ENCODE assay signal across 26 cellular contexts in genomic region chr3:58540176-58540863, GRCh38. TPM values are rescaled to one million over a fixed set of nuclear protein-coding genes. Genes with fewer than 3 reads are reported as not detected.
DNase-seq lines count a peak whose midpoint lies in the region; ATAC-seq and TF ChIP-seq lines count a peak whose summit lies in the region.
"Had no signal": no experiment of that assay in that cellular context is flagged by ENCODE, and none has a peak within 500 bp of the region (broad histone marks: within the 10 kb centered on the region; RNA-seq: fewer than 3 reads in every experiment).

No MANE protein-coding gene starts in this region.

- no peak overlapping the region for H3K27ac ChIP-seq in right atrium auricular region
- no peak overlapping the region for H3K27ac ChIP-seq in colonic mucosa
- H3K27ac ChIP-seq: KMS-11 had no signal

- H3K9ac ChIP-seq in colonic mucosa (ENCODE audit: low read depth in 2 of 2, low read length in 2 of 2), result no peak overlapping the region
- H3K9ac ChIP-seq: KMS-11 had no signal

- peaks cover 0 to 27% of the 10 kb centered on the region in 2 donors for H3K4me1 ChIP-seq in right atrium auricular region
- H3K4me1 ChIP-seq in colonic mucosa, result peaks cover 22% of the 10 kb centered on the region

- no peaks in the 10 kb centered on the region for H3K36me3 ChIP-seq in right atrium auricular region
- H3K36me3 ChIP-seq in colonic mucosa, result no peaks in the 10 kb centered on the region

- intact Hi-C loops in left ventricle myocardium superior (cut with micrococcal nuclease) (no loop called here), colonic mucosa (cut with DNase I) (no loop called here)

- DNase-seq in right atrium auricular region (ENCODE audit: low spot score) (peak; percentile 18), left ventricle myocardium superior (no peak), colonic mucosa (peak; percentile 13), mesenteric fat pad (ENCODE audit: low spot score) (peak; percentile 41), COLO829 (ENCODE audit: low spot score) (no peak)
- DNase-seq in activated naive CD8-positive, alpha-beta T cell treated with anti-CD3 and anti-CD28 coated beads for 36 hours, result no peak
- DNase-seq: C1 segment of cervical spinal cord; Caco-2; CD4-positive, alpha-beta memory T cell; DMS 273 treated with DMSO at 0.1 percent for 48 hours; DMS79 treated with DMSO at 0.1 percent for 48 hours; GF-D8; H7; NCI-H1048; NCI-H1417; NCI-H1694; NCI-H2029 treated with DMSO at 0.1 percent for 48 hours; NCI-H446 treated with DMSO at 0.1 percent for 48 hours; NCI-H526; NCI-H82; NK-92 treated with Interleukin-12 subunit alpha and Interleukin-12 subunit beta, amount 100 ng/mL, for 24 hours; PC-3 had no signal

- TF ChIP-seq CTCF in right atrium auricular region (IDR thresholded peaks at IDR 0.05), result no peak
- TF ChIP-seq CTCF in colonic mucosa (IDR thresholded peaks at IDR 0.05), result no peak

- no peaks in the 10 kb centered on the region for H3K4me1 Mint-ChIP-seq in activated naive CD8-positive, alpha-beta T cell treated with anti-CD3 and anti-CD28 coated beads for 36 hours
- H3K4me1 Mint-ChIP-seq: CD4-positive, alpha-beta memory T cell had no signal

- H3K9me3 ChIP-seq in right atrium auricular region (no peaks in the 10 kb centered on the region), colonic mucosa (no peaks in the 10 kb centered on the region)
- H3K9me3 ChIP-seq: Caco-2 had no signal

- no peaks in the 10 kb centered on the region for H3K9me3 Mint-ChIP-seq in activated naive CD8-positive, alpha-beta T cell treated with anti-CD3 and anti-CD28 coated beads for 36 hours

- H3K27ac Mint-ChIP-seq in activated naive CD8-positive, alpha-beta T cell treated with anti-CD3 and anti-CD28 coated beads for 36 hours, result no peak overlapping the region
- H3K27ac Mint-ChIP-seq: CD4-positive, alpha-beta memory T cell had no signal

- no peaks in the 10 kb centered on the region for H3K36me3 Mint-ChIP-seq in activated naive CD8-positive, alpha-beta T cell treated with anti-CD3 and anti-CD28 coated beads for 36 hours
- H3K36me3 Mint-ChIP-seq: CD4-positive, alpha-beta memory T cell had no signal

- no peak for ATAC-seq in left ventricle myocardium superior
- ATAC-seq in GM21786 (IDR thresholded peaks at IDR 0.05; ENCODE audit: unreplicated experiment), result no peak
- ATAC-seq: PC-3, SK-N-SH treated with all-trans-retinoic acid at 6 μM for 48 hours had no signal

- no peak overlapping the region for H3K4me3 ChIP-seq in right atrium auricular region
- H3K4me3 ChIP-seq in colonic mucosa, result no peak overlapping the region

- no peak overlapping the region for H3K4me3 Mint-ChIP-seq in activated naive CD8-positive, alpha-beta T cell treated with anti-CD3 and anti-CD28 coated beads for 36 hours
- H3K4me3 Mint-ChIP-seq: CD4-positive, alpha-beta memory T cell had no signal

- H3K27me3 Mint-ChIP-seq in activated naive CD8-positive, alpha-beta T cell treated with anti-CD3 and anti-CD28 coated beads for 36 hours, result no peaks in the 10 kb centered on the region
- H3K27me3 Mint-ChIP-seq: CD4-positive, alpha-beta memory T cell had no signal

- no peaks in the 10 kb centered on the region for H3K27me3 ChIP-seq in right atrium auricular region
- no peaks in the 10 kb centered on the region for H3K27me3 ChIP-seq in colonic mucosa

RNA-seq across cellular contexts. Expression of gene ACOX2, which starts 3.3 kb away (rescaled TPM):
- 10 to 100 TPM; 11.5 to 30.2 TPM for total RNA-seq in right atrium auricular region
- total RNA-seq in left ventricle myocardium superior, result 41.4 TPM
- 10 to 100 TPM; 14.6 to 22.4 TPM for total RNA-seq in colonic mucosa
- total RNA-seq in mesenteric fat pad, result 18.8 TPM
- total RNA-seq in activated naive CD8-positive, alpha-beta T cell treated with anti-CD3 and anti-CD28 coated beads for 36 hours, result not detected
- total RNA-seq: CD4-positive, alpha-beta memory T cell had no signal

RNA-seq across cellular contexts. Expression of gene FAM107A, which starts 36.9 kb away (rescaled TPM):
- total RNA-seq in right atrium auricular region (10 to 100 TPM; 76.5 to 80.7 TPM), left ventricle myocardium superior (78.0 TPM), colonic mucosa (1 to 10 TPM; 2.2 to 5.1 TPM), mesenteric fat pad (39.2 TPM)
- total RNA-seq in activated naive CD8-positive, alpha-beta T cell treated with anti-CD3 and anti-CD28 coated beads for 36 hours, result not detected
- total RNA-seq: A673; Caco-2; CD4-positive, alpha-beta memory T cell had no signal

RNA-seq across cellular contexts. Expression of gene KCTD6, which starts 48.4 kb away (rescaled TPM):
- total RNA-seq in right atrium auricular region (10 to 100 TPM in 1 of 2 donors, 1 to 10 TPM in 1; 9.5 to 10.6 TPM), left ventricle myocardium superior (8.5 TPM), colonic mucosa (10 to 100 TPM in 1 of 2 donors, 1 to 10 TPM in 1; 8.1 to 10.2 TPM), mesenteric fat pad (8.0 TPM)
- 1 to 10 TPM; 4.8 to 5.3 TPM for total RNA-seq in activated naive CD8-positive, alpha-beta T cell treated with anti-CD3 and anti-CD28 coated beads for 36 hours

Comparison
In these comparisons a context has a peak if more than half of its experiments do, and no peak if none do; other contexts are left out.
1. DNase-seq: peak in right atrium auricular region (single experiment), colonic mucosa (single experiment) and mesenteric fat pad (single experiment); none in left ventricle myocardium superior (single experiment), COLO829 (single experiment) and activated naive CD8-positive, alpha-beta T cell treated with anti-CD3 and anti-CD28 coated beads for 36 hours (single experiment).
2. RNA of gene ACOX2, which starts 3.3 kb away (total RNA-seq): 41.4 TPM in left ventricle myocardium superior (single experiment), 11.5 to 30.2 TPM in right atrium auricular region, 14.6 to 22.4 TPM in colonic mucosa and 18.8 TPM in mesenteric fat pad (single experiment); not detected in activated naive CD8-positive, alpha-beta T cell treated with anti-CD3 and anti-CD28 coated beads for 36 hours; every median in the first group is over 10 times any median in the second.